19 cellular contexts compared by ENCODE assay signal in genomic region chr4:118991686-118992085, GRCh38.
DNase-seq lines count a peak whose midpoint lies in the region; ATAC-seq and TF ChIP-seq lines count a peak whose summit lies in the region.
"Had no signal": no experiment of that assay in that cellular context is flagged by ENCODE, and none has a peak within 500 bp of the region (broad histone marks: within the 10 kb centered on the region; RNA-seq: fewer than 3 reads in every experiment).

No MANE protein-coding gene starts in this region.

- no peak overlapping the region for H3K9ac ChIP-seq in mucosa of rectum (ENCODE audit: low read depth in 1 of 2, low read length in 2 of 2)

- no peaks in the 10 kb centered on the region for H4K20me1 ChIP-seq in PC-9 (ENCODE audit: insufficient read depth)

- no TSS peak for BruUV-seq in PC-9 (replicated peaks; lab: Mats Ljungman, UMichigan)

- H3F3A ChIP-seq in PC-9 (ENCODE audit: insufficient read depth, low read depth) = no peaks in the 10 kb centered on the region

- DNase-seq in left ventricle myocardium inferior (no peak), Right ventricle myocardium inferior (ENCODE audit: missing footprints) (no peak), NOMO-1 treated with dmso at 0.1 percent for 144 hours (lab: John Stamatoyannopoulos, UW; ENCODE audit: unreplicated experiment) (peak; percentile 47), PC-9 (no peak), upper lobe of right lung (no peak)
- DNase-seq: ACHN; activated CD4-positive, alpha-beta T cell treated with anti-CD3 and anti-CD28 coated beads, Interleukin-2, amount 50 U/mL, for 4 hours; activated effector memory CD4-positive, alpha-beta T cell treated with anti-CD3 and anti-CD28 coated beads, Interleukin-2, amount 50 U/mL, for 16 hours; Caco-2; endodermal cell; glutamatergic neuron; left cardiac atrium; NCI-H1048; NCI-H226; stimulated activated CD4-positive, alpha-beta T cell treated with anti-CD3 and anti-CD28 coated beads, Interleukin-12 subunit alpha, Interleukin-12 subunit beta, amount 100 ng/mL, for 4 hours had no signal

- ATAC-seq in Right ventricle myocardium inferior (no peak), GM18873 (IDR thresholded peaks at IDR 0.05; ENCODE audit: low FRiP score, unreplicated experiment) (no peak), upper lobe of right lung (no peak), HG03457 (IDR thresholded peaks at IDR 0.05; ENCODE audit: unreplicated experiment) (no peak)
- ATAC-seq: left cardiac atrium had no signal

- H3K27me3 ChIP-seq in left ventricle myocardium inferior (ENCODE audit: low read depth) (no peaks in the 10 kb centered on the region), mucosa of rectum (ENCODE audit: control insufficient read depth in 2 of 2, insufficient read depth in 2 of 2, low read length in 2 of 2) (no peaks in the 10 kb centered on the region), PC-9 (ENCODE audit: insufficient read depth, low read depth) (no peaks in the 10 kb centered on the region), upper lobe of right lung (no peaks in the 10 kb centered on the region)
- H3K27me3 ChIP-seq: tibial nerve had no signal

- H3K4me3 ChIP-seq in left ventricle myocardium inferior (no peak overlapping the region), mucosa of rectum (ENCODE audit: low read length in 2 of 2) (no peak overlapping the region), PC-9 (no peak overlapping the region), upper lobe of right lung (no peak overlapping the region)
- H3K4me3 ChIP-seq: tibial nerve had no signal

- H3K36me3 ChIP-seq in left ventricle myocardium inferior (no peaks in the 10 kb centered on the region), mucosa of rectum (ENCODE audit: control insufficient read depth in 2 of 2, insufficient read depth in 2 of 2, low read length in 2 of 2) (no peaks in the 10 kb centered on the region), PC-9 (ENCODE audit: low read depth) (no peaks in the 10 kb centered on the region), upper lobe of right lung (no peaks in the 10 kb centered on the region)

- POLR2A ChIA-PET in PC-9 (lab: Charles Lee; ENCODE audit: unreplicated experiment) = no interaction called here

- H3K9me2 ChIP-seq in PC-9 (ENCODE audit: insufficient read depth) = no peaks in the 10 kb centered on the region

- peaks cover 90% of the 10 kb centered on the region for H3K4me1 ChIP-seq in left ventricle myocardium inferior
- no peaks in the 10 kb centered on the region for H3K4me1 ChIP-seq in mucosa of rectum (ENCODE audit: control insufficient read depth in 2 of 2, insufficient read depth in 2 of 2, low read length in 2 of 2)
- no peaks in the 10 kb centered on the region for H3K4me1 ChIP-seq in PC-9 (replicated peaks; ENCODE audit: insufficient read depth)
- H3K4me1 ChIP-seq in upper lobe of right lung = peaks cover 20% of the 10 kb centered on the region

- no peaks in the 10 kb centered on the region for H3K79me2 ChIP-seq in PC-9 (ENCODE audit: low read depth)

- TF ChIP-seq CTCF in left ventricle myocardium inferior (IDR thresholded peaks at IDR 0.05; ENCODE audit: borderline replicate concordance) (no peak), PC-9 (conservative IDR thresholded peaks at IDR 0.05) (no peak), upper lobe of right lung (IDR thresholded peaks at IDR 0.05) (no peak)

- H3K9me3 ChIP-seq in left ventricle myocardium inferior (replicated peaks) (no peaks in the 10 kb centered on the region), mucosa of rectum (ENCODE audit: control insufficient read depth in 2 of 2, low read length in 2 of 2) (no peaks in the 10 kb centered on the region), PC-9 (ENCODE audit: insufficient read depth, low read depth) (no peaks in the 10 kb centered on the region), upper lobe of right lung (no peaks in the 10 kb centered on the region)
- H3K9me3 ChIP-seq: Caco-2, tibial nerve had no signal

- no peak overlapping the region for H3K4me2 ChIP-seq in PC-9

- H3K27ac ChIP-seq in left ventricle myocardium inferior (replicated peaks) = peak overlapping the region; percentile 31
- H3K27ac ChIP-seq in mucosa of rectum (ENCODE audit: low read depth in 2 of 2, low read length in 2 of 2) = peak overlapping the region; percentile 11 to 17
- H3K27ac ChIP-seq in PC-9 = no peak overlapping the region
- no peak overlapping the region for H3K27ac ChIP-seq in upper lobe of right lung
- H3K27ac ChIP-seq: tibial nerve had no signal

- intact Hi-C loops in left ventricle myocardium inferior (cut with micrococcal nuclease) = no loop called here
- intact Hi-C loops in Right ventricle myocardium inferior (cut with DNase I) = no loop called here
- intact Hi-C loops in PC-9 (cut with micrococcal nuclease; ENCODE audit: unreplicated experiment) = no loop called here
- intact Hi-C loops in upper lobe of right lung (cut with DNase I) = no loop called here

- CTCF ChIA-PET in PC-9 (lab: Charles Lee) = no interaction called here

- H2AFZ ChIP-seq in PC-9 = no peak overlapping the region

Comparison
In these comparisons a context has a peak if more than half of its experiments do, and no peak if none do; other contexts are left out.
1. H3K27ac ChIP-seq: peak in left ventricle myocardium inferior (single experiment) and mucosa of rectum (2 of 2); none in PC-9 (single experiment) and upper lobe of right lung (single experiment).